17 cellular contexts compared by ENCODE assay signal in genomic region chr15:100861511-100861991, GRCh38.
DNase-seq lines count a peak whose midpoint lies in the region; ATAC-seq lines count a peak whose summit lies in the region.
"Had no signal": no experiment of that assay in that cellular context is flagged by ENCODE, and none has a peak within 500 bp of the region (broad histone marks: within the 10 kb centered on the region; RNA-seq: fewer than 3 reads in every experiment).

No MANE protein-coding gene starts in this region.

- no peak for ATAC-seq in HG02970 (IDR thresholded peaks at IDR 0.05; ENCODE audit: low FRiP score, unreplicated experiment)
- ATAC-seq in activated CD4-positive, CD25-positive, alpha-beta regulatory T cell treated with anti-CD3 and anti-CD28 coated beads, Interleukin-2, amount 50 U/mL, for 24 hours: no peak
- ATAC-seq: activated CD8-positive, alpha-beta T cell treated with anti-CD3 and anti-CD28 coated beads for 36 hours; activated T-helper 17 cell treated with anti-CD3 and anti-CD28 coated beads, Interleukin-2, amount 50 U/mL, for 72 hours; SK-N-SH treated with all-trans-retinoic acid at 6 μM for 48 hours had no signal

- peak overlapping the region; percentile 90 for H3K27ac ChIP-seq in cingulate gyrus (ENCODE audit: low read depth, low read length)
- H3K27ac ChIP-seq: HL-60 had no signal

- DNase-seq in C1 segment of cervical spinal cord (lab: John Stamatoyannopoulos, UW) (peak in 12 of 14 donors; percentile 19 to 85 (median 66)), hippocampal formation (lab: John Stamatoyannopoulos, UW) (peak; percentile 81 to 83), putamen (ENCODE audit: low spot score) (peak; percentile 91), DMS153 treated with DMSO at 0.1 percent for 48 hours (lab: John Stamatoyannopoulos, UW; ENCODE audit: unreplicated experiment) (no peak)
- DNase-seq in activated CD8-positive, alpha-beta memory T cell treated with anti-CD3 and anti-CD28 coated beads for 24 hours: no peak
- DNase-seq: activated CD8-positive, alpha-beta T cell treated with anti-CD3 and anti-CD28 coated beads for 36 hours; GDM1; HFFc6; KG1; NCI-H1417 treated with DMSO at 0.1 percent for 48 hours; NCI-H345 had no signal

Comparison
In these comparisons a context has a peak if more than half of its experiments do, and no peak if none do; other contexts are left out.
1. DNase-seq: peak in C1 segment of cervical spinal cord (12 of 14), hippocampal formation (2 of 2) and putamen (single experiment); none in activated CD8-positive, alpha-beta memory T cell treated with anti-CD3 and anti-CD28 coated beads for 24 hours (single experiment) and DMS153 treated with DMSO at 0.1 percent for 48 hours (single experiment).